In genomic region chr3:11733914-11734313, GRCh38 we compare ENCODE assay signal across 16 cellular contexts.
DNase-seq lines count a peak whose midpoint lies in the region; ATAC-seq, FAIRE-seq and TF ChIP-seq lines count a peak whose summit lies in the region.
"Had no signal": no experiment of that assay in that cellular context is flagged by ENCODE, and none has a peak within 500 bp of the region (broad histone marks: within the 10 kb centered on the region; RNA-seq: fewer than 3 reads in every experiment).

No MANE protein-coding gene starts in this region.

- CTCF ChIA-PET in HepG2 (lab: Yijun Ruan, JAX; ENCODE audit: low intra/inter-chr PET ratio, low total read pairs) = no interaction called here
- CTCF ChIA-PET in K562 (lab: Yijun Ruan, JAX; ENCODE audit: low intra/inter-chr PET ratio) = no interaction called here

- H4K91ac ChIP-seq in trophoblast cell (ENCODE audit: low read depth, low read length) = no peak overlapping the region

- H2BK120ac ChIP-seq in trophoblast cell (ENCODE audit: insufficient read depth, low read length, poor library complexity) = no peak overlapping the region

- H3K36me3 ChIP-seq in HepG2 (replicated peaks in 1 of 2; ENCODE audit: control insufficient read depth in 1 of 2, insufficient read depth in 2 of 2, low read length in 2 of 2) = no peaks in the 10 kb centered on the region
- H3K36me3 ChIP-seq in right lobe of liver = no peaks in the 10 kb centered on the region
- H3K36me3 ChIP-seq in K562 (ENCODE audit: control insufficient read depth, insufficient read depth, low read length) = no peaks in the 10 kb centered on the region
- H3K36me3 ChIP-seq in trophoblast cell (ENCODE audit: control insufficient read depth in 1 of 2, insufficient read depth in 2 of 2, low read length in 2 of 2) = no peaks in the 10 kb centered on the region
- H3K36me3 ChIP-seq: BLaER1 treated with 17β-estradiol and CSF1 and Interleukin-3, amounts not matched to agents 10 nM and 100 nM had no signal

- H3K4me1 ChIP-seq in HepG2 (ENCODE audit: insufficient read depth, low read length) = peaks cover 21% of the 10 kb centered on the region
- no peaks in the 10 kb centered on the region for H3K4me1 ChIP-seq in right lobe of liver
- no peaks in the 10 kb centered on the region for H3K4me1 ChIP-seq in K562 (replicated peaks in 1 of 2; ENCODE audit: control insufficient read depth in 2 of 2, insufficient read depth in 2 of 2, low read length in 2 of 2)
- peaks cover 0 to 3% of the 10 kb centered on the region in 2 experiments for H3K4me1 ChIP-seq in trophoblast cell (ENCODE audit: control insufficient read depth in 1 of 2, insufficient read depth in 2 of 2, low read length in 2 of 2)
- H3K4me1 ChIP-seq: BLaER1 treated with 17β-estradiol and CSF1 and Interleukin-3, amounts not matched to agents 10 nM and 100 nM had no signal

- POLR2A ChIA-PET in HepG2 (lab: Yijun Ruan, JAX) = no interaction called here
- POLR2A ChIA-PET in K562 (lab: Yijun Ruan, JAX) = no interaction called here

- peak overlapping the region; percentile 65 for H3K4me2 ChIP-seq in HepG2 (ENCODE audit: low read depth, low read length)
- peak overlapping the region; percentile 12 for H3K4me2 ChIP-seq in K562 (ENCODE audit: insufficient read depth, low read length)
- no peak overlapping the region for H3K4me2 ChIP-seq in trophoblast cell (ENCODE audit: low read length)
- H3K4me2 ChIP-seq: BLaER1 treated with 17β-estradiol and CSF1 and Interleukin-3, amounts not matched to agents 10 nM and 100 nM had no signal

- 5% methylated on average over 7 of the region's 7 CpGs for WGBS in HepG2 (ENCODE audit: low lambda C conversion rate)
- 84% methylated on average over 5 of the region's 7 CpGs for WGBS in right lobe of liver (ENCODE audit: insufficient coverage, low coverage, low lambda C conversion rate, missing lambda C conversion rate)
- 2% methylated on average over 7 of the region's 7 CpGs for WGBS in K562 (ENCODE audit: insufficient coverage, low coverage, missing lambda C conversion rate)
- WGBS in trophoblast cell (ENCODE audit: extremely low coverage, insufficient coverage, insufficient read length) = no CpG with 5 or more reads among the region's 7 CpGs

- H2AFZ ChIP-seq in HepG2 (ENCODE audit: low read length) = peak overlapping the region; percentile 49
- H2AFZ ChIP-seq in K562 (ENCODE audit: low read depth, low read length) = peak overlapping the region; percentile 48; the same call in 1 of the 2 replicates
- H2AFZ ChIP-seq in trophoblast cell (ENCODE audit: insufficient read depth, low read length, poor library complexity) = no peak overlapping the region

- TF ChIP-seq CTCF in HepG2 (CRISPR knock-in tag; IDR thresholded peaks at IDR 0.05) = no peak
- no peak for TF ChIP-seq CTCF in right lobe of liver (IDR thresholded peaks at IDR 0.05)
- TF ChIP-seq CTCF in K562 (IDR thresholded peaks at IDR 0.05 in 2 of 3, conservative IDR thresholded peaks at IDR 0.05 in 1 of 3; ENCODE audit: insufficient read depth in 2 of 3, low read depth in 1 of 3, low read length in 3 of 3) = no peak

- H3K27ac ChIP-seq in HepG2 (ENCODE audit: extremely low read length, insufficient read depth, low read length) (no peak overlapping the region), right lobe of liver (no peak overlapping the region), K562 (ENCODE audit: extremely low read depth, low read depth, low read length) (no peak overlapping the region), trophoblast cell (ENCODE audit: low read depth, low read length) (no peak overlapping the region)
- H3K27ac ChIP-seq: BLaER1 treated with 17β-estradiol and CSF1 and Interleukin-3, amounts not matched to agents 10 nM and 100 nM had no signal

- FAIRE-seq in HepG2 (lab: Jason Lieb, UNC) (no peak), K562 (lab: Jason Lieb, UNC) (no peak)
- FAIRE-seq: G401.6, GM12892 had no signal

- TF ChIP-seq EP300 in HepG2 (IDR thresholded peaks at IDR 0.05; ENCODE audit: low read depth in 2 of 2, low read length in 2 of 2) = no peak
- no peak for TF ChIP-seq EP300 in HepG2 (CRISPR knock-in tag; IDR thresholded peaks at IDR 0.05; ENCODE audit: borderline replicate concordance)
- TF ChIP-seq EP300 in K562 (IDR thresholded peaks at IDR 0.05; ENCODE audit: low read length) = no peak

- H3K79me2 ChIP-seq in HepG2 (ENCODE audit: insufficient read depth, low read length) (no peaks in the 10 kb centered on the region), K562 (ENCODE audit: control insufficient read depth, insufficient read depth, low read length) (no peaks in the 10 kb centered on the region), trophoblast cell (ENCODE audit: control insufficient read depth, insufficient read depth, low read length, poor library complexity) (no peaks in the 10 kb centered on the region)

- in situ Hi-C loops in HepG2 (cut with HindIII; ENCODE audit: extremely low pct_ligation_motif_present, low pct_unique_long_range_greater_than_20kb) (no loop called here), K562 (cut with MboI) (no loop called here)

- H2AK5ac ChIP-seq in trophoblast cell (ENCODE audit: low read length) = no peak overlapping the region

- H3K4me3 ChIP-seq in HepG2 (replicated peaks in 1 of 3; ENCODE audit: insufficient read depth in 1 of 3, low read depth in 2 of 3, low read length in 3 of 3) = peak overlapping the region in 1 of 3 experiments; percentile 37; a peak in 2 of 6 replicates
- H3K4me3 ChIP-seq in right lobe of liver = no peak overlapping the region
- H3K4me3 ChIP-seq in K562 = no peak overlapping the region
- H3K4me3 ChIP-seq in trophoblast cell (ENCODE audit: low read depth, low read length) = no peak overlapping the region
- H3K4me3 ChIP-seq: BLaER1 treated with 17β-estradiol and CSF1 and Interleukin-3, amounts not matched to agents 10 nM and 100 nM had no signal

- no TSS peak for BruUV-seq in HepG2 (replicated peaks; lab: Mats Ljungman, UMichigan)
- BruUV-seq in K562 (replicated peaks; lab: Mats Ljungman, UMichigan) = no TSS peak

- no peaks in the 10 kb centered on the region for H3K9me3 ChIP-seq in HepG2 (ENCODE audit: low read length)
- H3K9me3 ChIP-seq in right lobe of liver = no peaks in the 10 kb centered on the region
- H3K9me3 ChIP-seq in K562 (replicated peaks; ENCODE audit: control insufficient read depth, insufficient read depth, low read depth, low read length) = no peaks in the 10 kb centered on the region
- H3K9me3 ChIP-seq in trophoblast cell (ENCODE audit: insufficient read depth, low read depth, low read length) = no peaks in the 10 kb centered on the region
- H3K9me3 ChIP-seq: BLaER1 treated with 17β-estradiol and CSF1 and Interleukin-3, amounts not matched to agents 10 nM and 100 nM had no signal

- DNase-seq in HepG2 (ENCODE audit: low spot score) (peak; percentile 40), right lobe of liver (no peak), K562 (ENCODE audit: extremely low read depth in 1 of 4, low spot score in 3 of 4) (no peak), trophoblast cell (peak; percentile 93 to 94), NCI-H146 treated with DMSO at 0.1 percent for 48 hours (lab: John Stamatoyannopoulos, UW; ENCODE audit: unreplicated experiment) (no peak), T1000 (lab: John Stamatoyannopoulos, UW) (no peak), DMS53 treated with DMSO at 0.1 percent for 48 hours (lab: John Stamatoyannopoulos, UW; ENCODE audit: unreplicated experiment) (no peak)
- DNase-seq: 8988T; CD4-positive, CD25-positive, alpha-beta regulatory T cell; DMS79 treated with DMSO at 0.1 percent for 48 hours; EL; GOT3; H9 had no signal

- H3K23ac ChIP-seq in trophoblast cell (ENCODE audit: low read length) = no peak overlapping the region

- no peak overlapping the region for H3K18ac ChIP-seq in trophoblast cell (ENCODE audit: low read length)

- H3K4ac ChIP-seq in trophoblast cell (ENCODE audit: low read depth, low read length) = no peak overlapping the region

- no peak overlapping the region for H2BK5ac ChIP-seq in trophoblast cell (ENCODE audit: low read depth, low read length, poor library complexity)

- H3K9me1 ChIP-seq in K562 (ENCODE audit: control insufficient read depth, insufficient read depth, low read length) = no peaks in the 10 kb centered on the region

- H2BK12ac ChIP-seq in trophoblast cell (ENCODE audit: low read length) = no peak overlapping the region

- no peak overlapping the region for H3K14ac ChIP-seq in trophoblast cell (ENCODE audit: low read length)

- H3K27me3 ChIP-seq in HepG2 (ENCODE audit: control insufficient read depth in 1 of 2, insufficient read depth in 2 of 2, low read length in 2 of 2) (peaks cover 2 to 14% of the 10 kb centered on the region in 2 experiments; a peak in 2 of 5 replicates), right lobe of liver (no peaks in the 10 kb centered on the region), K562 (ENCODE audit: control insufficient read depth in 2 of 2, insufficient read depth in 2 of 2, low read length in 2 of 2) (peaks cover 27 to 54% of the 10 kb centered on the region in 2 experiments), trophoblast cell (ENCODE audit: insufficient read depth, low read length) (no peaks in the 10 kb centered on the region)
- H3K27me3 ChIP-seq: BLaER1 treated with 17β-estradiol and CSF1 and Interleukin-3, amounts not matched to agents 10 nM and 100 nM had no signal

- no peak overlapping the region for H4K8ac ChIP-seq in trophoblast cell (ENCODE audit: low read depth, low read length)

- H3K9ac ChIP-seq in HepG2 (ENCODE audit: insufficient read depth, low read depth, low read length) (no peak overlapping the region), K562 (ENCODE audit: insufficient read depth in 1 of 2, low read depth in 2 of 2, low read length in 2 of 2) (no peak overlapping the region), trophoblast cell (ENCODE audit: low read length) (no peak overlapping the region)
- H3K9ac ChIP-seq: BLaER1 treated with 17β-estradiol and CSF1 and Interleukin-3, amounts not matched to agents 10 nM and 100 nM had no signal

- TF ChIP-seq RAD21 in HepG2 (CRISPR knock-in tag; IDR thresholded peaks at IDR 0.05) = no peak
- TF ChIP-seq RAD21 in K562 (CRISPR knock-in tag; conservative IDR thresholded peaks at IDR 0.05 in 1 of 2, IDR thresholded peaks at IDR 0.05 in 1 of 2) = no peak

- H4K20me1 ChIP-seq in HepG2 (ENCODE audit: insufficient read depth, low read length) (no peaks in the 10 kb centered on the region), K562 (replicated peaks; ENCODE audit: control insufficient read depth, insufficient read depth, low read length) (no peaks in the 10 kb centered on the region)
- H4K20me1 ChIP-seq: BLaER1 treated with 17β-estradiol and CSF1 and Interleukin-3, amounts not matched to agents 10 nM and 100 nM had no signal

- no peaks in the 10 kb centered on the region for H3K79me1 ChIP-seq in trophoblast cell (ENCODE audit: low read length)

- intact Hi-C loops in HepG2 (cut with micrococcal nuclease; ENCODE audit: unreplicated experiment) = no loop called here
- intact Hi-C loops in right lobe of liver (cut with DNase I) = no loop called here
- intact Hi-C loops in K562 (cut with micrococcal nuclease) = no loop called here

- ATAC-seq in HepG2 = peak; percentile 83
- ATAC-seq in right lobe of liver = no peak
- peak; percentile 65 for ATAC-seq in K562

- TF ChIP-seq POLR2A in HepG2 (IDR thresholded peaks at IDR 0.05; ENCODE audit: insufficient read depth in 1 of 2, low read depth in 2 of 2, low read length in 2 of 2) = no peak
- no peak for TF ChIP-seq POLR2A in right lobe of liver (IDR thresholded peaks at IDR 0.05)
- no peak for TF ChIP-seq POLR2A in K562 (conservative IDR thresholded peaks at IDR 0.05)

- H4K12ac ChIP-seq in trophoblast cell (ENCODE audit: low read depth, low read length) = no peak overlapping the region

Comparison
In these comparisons a context has a peak if more than half of its experiments do, and no peak if none do; other contexts are left out.
1. ATAC-seq: peak in HepG2 (single experiment) and K562 (single experiment); none in right lobe of liver (0 of 4).
2. DNase-seq: peak in HepG2 (single experiment) and trophoblast cell (2 of 2); none in right lobe of liver (0 of 3), K562 (0 of 4), NCI-H146 treated with DMSO at 0.1 percent for 48 hours (single experiment), T1000 (single experiment) and DMS53 treated with DMSO at 0.1 percent for 48 hours (single experiment).
3. Of the 241 proteins assayed by ChIP-seq in both HepG2 and K562: peak only in HepG2: ELF1, GABPB1, KAT8, NFYB, PHF20 and TAF1; only in K562: RAD51; in both: USF2; in neither: 232; mixed calls (peak in some experiments, not most) for 1.